Comparison of ENCODE assay signal across 2 cellular contexts in genomic region chr10:13769926-13770325, GRCh38.
TF ChIP-seq lines count a peak whose summit lies in the region.

No MANE protein-coding gene starts in this region.

TF ChIP-seq in IMR-90, 13 proteins besides CTCF, POLR2A, EP300 and RAD21:
- TF ChIP-seq ELK1 (IDR thresholded peaks at IDR 0.05; ENCODE audit: borderline replicate concordance, low read depth, low read length) (no peak), CEBPB (IDR thresholded peaks at IDR 0.05; ENCODE audit: low read depth, low read length) (peak; percentile 95)

TF ChIP-seq in HEK293T, 16 proteins besides CTCF, POLR2A, EP300 and RAD21 (continued from another document):
- TF ChIP-seq FOXM1 (IDR thresholded peaks at IDR 0.05; ENCODE audit: borderline replicate concordance) = no peak
